Comparison of ENCODE assay signal across 12 cellular contexts in the genomic region with DNA sequence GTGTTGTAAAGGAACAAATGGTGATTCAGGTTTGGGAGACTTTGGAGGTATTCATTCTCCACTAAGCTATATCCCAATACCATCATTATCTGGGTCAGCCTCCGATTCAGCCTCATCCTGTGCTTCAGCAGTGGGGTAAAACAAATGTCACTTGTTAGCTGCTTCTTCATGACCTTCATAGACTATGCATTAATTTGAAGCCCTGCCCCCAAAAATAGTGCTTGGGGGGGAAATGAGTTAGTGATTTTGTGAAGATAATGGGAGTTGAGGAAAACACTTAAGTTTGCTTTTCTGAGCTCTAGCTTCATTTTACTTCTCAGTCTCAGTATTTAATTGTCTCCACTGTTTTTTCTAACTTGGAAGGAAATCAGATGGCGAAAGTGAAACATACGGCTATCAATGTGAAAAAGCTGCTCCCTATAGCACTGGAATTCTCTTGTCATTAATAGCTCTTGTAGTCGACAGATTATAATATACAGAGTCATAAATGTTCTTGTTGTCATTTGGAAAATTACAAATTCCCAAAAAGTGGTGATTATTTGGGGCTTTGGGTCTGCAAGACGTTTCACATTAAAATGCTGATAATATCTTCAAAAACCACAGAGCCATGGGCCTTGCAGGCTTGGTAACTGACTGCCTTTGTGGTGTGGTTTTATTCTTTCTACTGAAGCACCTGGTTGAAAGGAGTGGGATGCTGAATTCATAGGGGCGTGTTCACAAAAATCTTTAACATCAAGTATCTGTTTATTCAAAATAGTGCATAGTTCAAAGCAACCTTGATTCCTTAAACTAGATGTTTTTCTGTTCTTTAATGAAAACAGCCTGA. TPM values are rescaled to one million over a fixed set of nuclear protein-coding genes. Genes with fewer than 3 reads are reported as not detected.
A peak's percentile ranks its signal among the peaks of the same experiment; 100 is the strongest.
DNase-seq lines count a peak whose midpoint lies in the region; ATAC-seq, FAIRE-seq and TF ChIP-seq lines count a peak whose summit lies in the region.
"Had no signal": no experiment of that assay in that cellular context is flagged by ENCODE, and none has a peak within 500 bp of the region (broad histone marks: within the 10 kb centered on the region; RNA-seq: fewer than 3 reads in every experiment).

No MANE protein-coding gene starts in this region.

- H3K4me3 Mint-ChIP-seq in activated naive CD8-positive, alpha-beta T cell treated with anti-CD3 and anti-CD28 coated beads, Interleukin-2, amount 10 ng/mL, durations not matched to agents 7 days and 5 days: peak overlapping the region; percentile 54
- peak overlapping the region in 6 of 8 donors; percentile 3 to 69 (median 41) for H3K4me3 Mint-ChIP-seq in naive B cell
- no peak overlapping the region for H3K4me3 Mint-ChIP-seq in glutamatergic neuron (ENCODE audit: unreplicated experiment)

- H3K27ac ChIP-seq in liver (ENCODE audit: low read depth in 1 of 2, low read length in 2 of 2) (peak overlapping the region; percentile 11 to 42), HepG2 (ENCODE audit: extremely low read length, insufficient read depth, low read length) (no peak overlapping the region), prostate gland (peak overlapping the region in 1 of 2 donors; percentile 12)

- intact Hi-C loops in HepG2 (cut with micrococcal nuclease; ENCODE audit: unreplicated experiment): no loop called here
- intact Hi-C loops in prostate gland (cut with DNase I): loop anchor here (10.0 kb wide), 1 partner anchor 801 kb away; no protein-coding TSS in a partner anchor

- H3K4me2 ChIP-seq in HepG2 (ENCODE audit: low read depth, low read length): no peak overlapping the region

- POLR2A ChIA-PET in HepG2 (lab: Yijun Ruan, JAX): no interaction called here
- POLR2A ChIA-PET in activated naive CD8-positive, alpha-beta T cell treated with anti-CD3 and anti-CD28 coated beads, Interleukin-2, amount 10 ng/mL, durations not matched to agents 7 days and 5 days (lab: Charles Lee): interaction anchor here (1.3 to 2.6 kb wide), 2 partner anchors 12 to 40 kb away, joined by 4 to 10 read pairs; a partner anchor contains a TSS

- peak overlapping the region in 1 of 2 donors; percentile 11 for H3K9ac ChIP-seq in liver (ENCODE audit: low read depth in 1 of 2, low read length in 2 of 2)
- no peak overlapping the region for H3K9ac ChIP-seq in HepG2 (ENCODE audit: insufficient read depth, low read depth, low read length)

- H3K4me1 ChIP-seq in liver (ENCODE audit: control insufficient read depth in 4 of 4, insufficient read depth in 4 of 4, low read length in 3 of 4): peaks cover 11 to 57% (median 34%) of the 10 kb centered on the region in 4 donors
- peaks cover 18% of the 10 kb centered on the region for H3K4me1 ChIP-seq in HepG2 (ENCODE audit: insufficient read depth, low read length)
- H3K4me1 ChIP-seq in prostate gland (replicated peaks): peaks cover 3% of the 10 kb centered on the region

- CTCF ChIA-PET in HepG2 (lab: Yijun Ruan, JAX; ENCODE audit: low intra/inter-chr PET ratio, low total read pairs): no interaction called here

- no TSS peak for BruUV-seq in HepG2 (replicated peaks; lab: Mats Ljungman, UMichigan)

- ATAC-seq in HepG2 (no peak), naive B cell (ENCODE audit: low read depth in 2 of 2) (no peak), HG03460 (IDR thresholded peaks at IDR 0.05; ENCODE audit: unreplicated experiment) (no peak)
- peak; percentile 62 for ATAC-seq in activated naive CD8-positive, alpha-beta T cell treated with anti-CD3 and anti-CD28 coated beads, Interleukin-2, amount 10 ng/mL, durations not matched to agents 7 days and 5 days (ENCODE audit: low read depth)

- FAIRE-seq in HepG2 (lab: Jason Lieb, UNC): no peak

- DNase-seq in HepG2 (ENCODE audit: low spot score): no peak
- no peak for DNase-seq in activated naive CD8-positive, alpha-beta T cell treated with anti-CD3 and anti-CD28 coated beads, Interleukin-2, amount 10 ng/mL, durations not matched to agents 7 days and 5 days
- DNase-seq in naive B cell: no peak
- no peak for DNase-seq in glutamatergic neuron
- DNase-seq in prostate gland (ENCODE audit: low spot score): no peak
- no peak for DNase-seq in NCI-H1092 treated with DMSO at 0.1 percent for 48 hours (lab: John Stamatoyannopoulos, UW)
- DNase-seq: dermis blood vessel endothelial cell, GOT3, NCI-H1694 treated with DMSO at 0.1 percent for 48 hours, ovary had no signal

- H3K9me3 ChIP-seq in liver (ENCODE audit: control insufficient read depth in 4 of 4, low read length in 3 of 4): no peaks in the 10 kb centered on the region
- H3K9me3 ChIP-seq in HepG2 (ENCODE audit: low read length): no peaks in the 10 kb centered on the region
- H3K9me3 ChIP-seq in prostate gland: no peaks in the 10 kb centered on the region
- H3K9me3 ChIP-seq: ovary had no signal

- no peak overlapping the region for H2AFZ ChIP-seq in HepG2 (ENCODE audit: low read length)

- H3K27me3 Mint-ChIP-seq in activated naive CD8-positive, alpha-beta T cell treated with anti-CD3 and anti-CD28 coated beads, Interleukin-2, amount 10 ng/mL, durations not matched to agents 7 days and 5 days: no peaks in the 10 kb centered on the region
- H3K27me3 Mint-ChIP-seq in naive B cell: no peaks in the 10 kb centered on the region
- no peaks in the 10 kb centered on the region for H3K27me3 Mint-ChIP-seq in glutamatergic neuron (ENCODE audit: unreplicated experiment)

- H3K79me2 ChIP-seq in HepG2 (ENCODE audit: insufficient read depth, low read length): peaks cover 47% of the 10 kb centered on the region

- H3K4me3 ChIP-seq in liver (ENCODE audit: low read depth in 1 of 3, low read length in 3 of 3): no peak overlapping the region
- H3K4me3 ChIP-seq in HepG2 (replicated peaks in 1 of 3; ENCODE audit: insufficient read depth in 1 of 3, low read depth in 2 of 3, low read length in 3 of 3): no peak overlapping the region
- H3K4me3 ChIP-seq in prostate gland: no peak overlapping the region
- H3K4me3 ChIP-seq: ovary had no signal

- in situ Hi-C loops in HepG2 (cut with HindIII; ENCODE audit: extremely low pct_ligation_motif_present, low pct_unique_long_range_greater_than_20kb): loop anchor here (10.0 kb wide), 1 partner anchor 761 kb away; no protein-coding TSS in a partner anchor

- H4K20me1 ChIP-seq in HepG2 (ENCODE audit: insufficient read depth, low read length): no peaks in the 10 kb centered on the region; the same call in 1 of the 2 replicates

- TF ChIP-seq POLR2A in HepG2 (IDR thresholded peaks at IDR 0.05; ENCODE audit: insufficient read depth in 1 of 2, low read depth in 2 of 2, low read length in 2 of 2) (no peak), prostate gland (IDR thresholded peaks at IDR 0.05) (no peak)

- peaks cover 52% of the 10 kb centered on the region for H3K4me1 Mint-ChIP-seq in activated naive CD8-positive, alpha-beta T cell treated with anti-CD3 and anti-CD28 coated beads, Interleukin-2, amount 10 ng/mL, durations not matched to agents 7 days and 5 days
- H3K4me1 Mint-ChIP-seq in naive B cell: peaks cover 58 to 87% (median 75%) of the 10 kb centered on the region in 3 donors
- H3K4me1 Mint-ChIP-seq in glutamatergic neuron (ENCODE audit: low read depth, unreplicated experiment): peaks cover 65% of the 10 kb centered on the region

- H3K36me3 Mint-ChIP-seq in activated naive CD8-positive, alpha-beta T cell treated with anti-CD3 and anti-CD28 coated beads, Interleukin-2, amount 10 ng/mL, durations not matched to agents 7 days and 5 days: peaks cover 13% of the 10 kb centered on the region
- H3K36me3 Mint-ChIP-seq in naive B cell (no peaks in the 10 kb centered on the region), glutamatergic neuron (ENCODE audit: unreplicated experiment) (no peaks in the 10 kb centered on the region)

- 65% methylated on average over 6 of the region's 6 CpGs for WGBS in liver
- 96% methylated on average over 6 of the region's 6 CpGs for WGBS in HepG2 (ENCODE audit: low lambda C conversion rate)
- 33% methylated on average over 6 of the region's 6 CpGs for WGBS in prostate gland

- H3K36me3 ChIP-seq in liver (ENCODE audit: control insufficient read depth in 4 of 4, insufficient read depth in 3 of 4, low read depth in 1 of 4, low read length in 3 of 4): peaks cover 0 to 5% (median 0%) of the 10 kb centered on the region in 4 donors
- H3K36me3 ChIP-seq in HepG2 (replicated peaks in 1 of 2; ENCODE audit: control insufficient read depth in 1 of 2, insufficient read depth in 2 of 2, low read length in 2 of 2): peaks cover 0 to 6% of the 10 kb centered on the region in 2 experiments; a peak in 1 of 5 replicates
- H3K36me3 ChIP-seq in prostate gland: no peaks in the 10 kb centered on the region
- H3K36me3 ChIP-seq: ovary had no signal

- no peak for TF ChIP-seq RAD21 in liver (IDR thresholded peaks at IDR 0.05)
- TF ChIP-seq RAD21 in HepG2 (CRISPR knock-in tag; IDR thresholded peaks at IDR 0.05): no peak

- no peaks in the 10 kb centered on the region for H3K9me3 Mint-ChIP-seq in activated naive CD8-positive, alpha-beta T cell treated with anti-CD3 and anti-CD28 coated beads, Interleukin-2, amount 10 ng/mL, durations not matched to agents 7 days and 5 days
- no peaks in the 10 kb centered on the region for H3K9me3 Mint-ChIP-seq in naive B cell
- peaks cover 6% of the 10 kb centered on the region for H3K9me3 Mint-ChIP-seq in glutamatergic neuron (ENCODE audit: unreplicated experiment)

- peak overlapping the region; percentile 50 for H3K27ac Mint-ChIP-seq in activated naive CD8-positive, alpha-beta T cell treated with anti-CD3 and anti-CD28 coated beads, Interleukin-2, amount 10 ng/mL, durations not matched to agents 7 days and 5 days
- peak overlapping the region in 5 of 6 donors; percentile 26 to 79 (median 63) for H3K27ac Mint-ChIP-seq in naive B cell
- no peak overlapping the region for H3K27ac Mint-ChIP-seq in glutamatergic neuron (ENCODE audit: unreplicated experiment)

- no peak for TF ChIP-seq CTCF in liver (IDR thresholded peaks at IDR 0.05; ENCODE audit: low read depth, low read length, missing input control)
- no peak for TF ChIP-seq CTCF in HepG2 (CRISPR knock-in tag; IDR thresholded peaks at IDR 0.05)
- TF ChIP-seq CTCF in glutamatergic neuron (IDR thresholded peaks at IDR 0.05; ENCODE audit: partially characterized antibody, unreplicated experiment): no peak
- TF ChIP-seq CTCF in prostate gland (IDR thresholded peaks at IDR 0.05): no peak

- no peak for TF ChIP-seq EP300 in HepG2 (IDR thresholded peaks at IDR 0.05; ENCODE audit: low read depth in 2 of 2, low read length in 2 of 2)
- no peak for TF ChIP-seq EP300 in HepG2 (CRISPR knock-in tag; IDR thresholded peaks at IDR 0.05; ENCODE audit: borderline replicate concordance)

- H3K27me3 ChIP-seq in liver (ENCODE audit: control insufficient read depth in 4 of 4, insufficient read depth in 4 of 4, low read length in 3 of 4) (no peaks in the 10 kb centered on the region), HepG2 (ENCODE audit: control insufficient read depth in 1 of 2, insufficient read depth in 2 of 2, low read length in 2 of 2) (no peaks in the 10 kb centered on the region), prostate gland (replicated peaks; ENCODE audit: insufficient read depth) (no peaks in the 10 kb centered on the region)
- H3K27me3 ChIP-seq: ovary had no signal

RNA-seq across cellular contexts. Expression of a gene that starts 40.0 kb away (rescaled TPM):
- 100 to 1,000 TPM in 1 of 2 donors, 10 to 100 TPM in 1; 53.1 to 123 TPM for total RNA-seq in liver
- polyA plus RNA-seq in liver: 10 to 100 TPM; 22.6 to 41.5 TPM
- 21.3 and 26.0 TPM in 2 replicates for total RNA-seq in HepG2 (2016; rRNA removed; fragmentation: Illumina TruSeq; extraction: Trizol)
- 15.6 and 18.1 TPM in 2 replicates for total RNA-seq in HepG2 (2016; cell fraction: cytosol; rRNA removed; fragmentation: Illumina TruSeq; extraction: Trizol; ENCODE audit: low read depth)
- total RNA-seq in HepG2 (2016; cell fraction: insoluble cytoplasmic fraction; rRNA removed; fragmentation: Illumina TruSeq; extraction: Trizol): 23.2 and 24.7 TPM in 2 replicates
- 8.9 and 10.9 TPM in 2 replicates for total RNA-seq in HepG2 (2016; cell fraction: membrane; rRNA removed; fragmentation: Illumina TruSeq; extraction: Trizol)
- 42.9 and 43.7 TPM in 2 replicates for total RNA-seq in HepG2 (2016; cell fraction: nucleus; rRNA removed; fragmentation: Illumina TruSeq; extraction: Trizol)
- 6.4 and 8.4 TPM in 2 replicates for polyA plus RNA-seq in HepG2 (2011; rRNA removed)
- polyA plus RNA-seq in HepG2 (2011; cell fraction: cytosol; rRNA removed): 3.4 and 4.1 TPM in 2 replicates
- polyA plus RNA-seq in HepG2 (2011; cell fraction: nucleus; rRNA removed): 4.4 and 7.1 TPM in 2 replicates
- 7.9 and 11.9 TPM in 2 replicates for polyA plus RNA-seq in HepG2 (2012)
- 0.45 and 0.52 TPM in 2 replicates for polyA plus RNA-seq in HepG2 (2016; cell fraction: cytosol; fragmentation: Illumina TruSeq; extraction: Trizol; ENCODE audit: low read depth)
- polyA plus RNA-seq in HepG2 (2016; cell fraction: insoluble cytoplasmic fraction; fragmentation: Illumina TruSeq; extraction: Trizol; ENCODE audit: low read depth): 19.5 and 20.2 TPM in 2 replicates
- 1.8 and 2.2 TPM in 2 replicates for polyA plus RNA-seq in HepG2 (2016; cell fraction: membrane; fragmentation: Illumina TruSeq; extraction: Trizol; ENCODE audit: low read depth)
- polyA plus RNA-seq in HepG2 (2016; cell fraction: nucleus; fragmentation: Illumina TruSeq; extraction: Trizol; ENCODE audit: insufficient read depth, low read depth): 35.9 and 42.5 TPM in 2 replicates
- polyA minus RNA-seq in HepG2 (2011; rRNA and poly(A)+ RNA removed; ENCODE audit: low replicate concordance): 0.19 and 11.0 TPM in 2 replicates
- 9.1 and 9.7 TPM in 2 replicates for polyA minus RNA-seq in HepG2 (2011; cell fraction: cytosol; rRNA and poly(A)+ RNA removed)
- 46.5 and 49.8 TPM in 2 replicates for polyA minus RNA-seq in HepG2 (2011; cell fraction: nucleus; rRNA and poly(A)+ RNA removed)
- total RNA-seq in activated naive CD8-positive, alpha-beta T cell treated with anti-CD3 and anti-CD28 coated beads, Interleukin-2, amount 10 ng/mL, durations not matched to agents 7 days and 5 days: 10 to 100 TPM; 86.5 to 86.8 TPM
- polyA plus RNA-seq in naive B cell (ENCODE audit: low read depth in 6 of 6): 10 to 100 TPM; 31.2 to 49.2 (median 39.3) TPM
- 49.4 TPM for total RNA-seq in glutamatergic neuron (ENCODE audit: unreplicated experiment)
- 10 to 100 TPM; 71.6 to 81.2 TPM for total RNA-seq in prostate gland
